In genomic region chr1:23958810-23959460, GRCh38 we compare ENCODE assay signal across 8 cellular contexts. TPM values are rescaled to one million over a fixed set of nuclear protein-coding genes. Genes with fewer than 3 reads are reported as not detected.
A peak's percentile ranks its signal among the peaks of the same experiment; 100 is the strongest.
DNase-seq lines count a peak whose midpoint lies in the region; ATAC-seq and TF ChIP-seq lines count a peak whose summit lies in the region.

No MANE protein-coding gene starts in this region.

- H3K27me3 ChIP-seq in hepatocyte: no peaks in the 10 kb centered on the region

- H3K4me2 ChIP-seq in hepatocyte: peak overlapping the region; percentile 81

- 7% methylated on average over 26 of the region's 30 CpGs for WGBS in hepatocyte (ENCODE audit: low lambda C conversion rate, missing lambda C conversion rate)

- no peaks in the 10 kb centered on the region for H3K9me3 ChIP-seq in hepatocyte (ENCODE audit: low read depth)

- H3K27ac ChIP-seq in hepatocyte: peak overlapping the region; percentile 93

- no peaks in the 10 kb centered on the region for H3K4me1 ChIP-seq in hepatocyte (ENCODE audit: insufficient read depth)

- DNase-seq in NCI-H187 (lab: John Stamatoyannopoulos, UW): peak; percentile 78 to 88
- peak; percentile 70 to 99 (median 87) for DNase-seq in T-helper 2 cell
- peak in 53 of 58 donors; percentile 24 to 89 (median 65) for DNase-seq in anterior cingulate cortex (lab: John Stamatoyannopoulos, UW)
- DNase-seq in hepatocyte (ENCODE audit: low spot score): peak; percentile 92
- DNase-seq in sciatic nerve (ENCODE audit: low spot score): peak; percentile 85
- DNase-seq in ecto neural progenitor cell (ENCODE audit: low spot score): no peak

- intact Hi-C loops in sciatic nerve (cut with DNase I): loop anchor here (5.0 kb wide), 1 partner anchor 68 kb away; no protein-coding TSS in a partner anchor

- H3K4me3 ChIP-seq in hepatocyte: peak overlapping the region; percentile 38

- no peaks in the 10 kb centered on the region for H3K36me3 ChIP-seq in hepatocyte (replicated peaks; ENCODE audit: insufficient read depth, low read depth)

- peak; percentile 44 for ATAC-seq in GM18499 (IDR thresholded peaks at IDR 0.05; ENCODE audit: insufficient read depth, unreplicated experiment)
- ATAC-seq in HG02943 (IDR thresholded peaks at IDR 0.05; ENCODE audit: low read depth, unreplicated experiment): peak; percentile 59
- ATAC-seq in sciatic nerve: peak; percentile 77

- no peaks in the 10 kb centered on the region for H3K9me2 ChIP-seq in hepatocyte (replicated peaks; ENCODE audit: insufficient read depth)

- H2AFZ ChIP-seq in hepatocyte: peak overlapping the region; percentile 47

- H4K20me1 ChIP-seq in hepatocyte (ENCODE audit: insufficient read depth, poor library complexity, severe bottlenecking): peaks cover 8% of the 10 kb centered on the region

- peaks cover 22% of the 10 kb centered on the region for H3K79me2 ChIP-seq in hepatocyte

- TF ChIP-seq CTCF in hepatocyte (IDR thresholded peaks at IDR 0.05; ENCODE audit: poor library complexity): peak; percentile 48

RNA-seq across cellular contexts. Expression of gene PNRC2, which starts 0.7 kb away (rescaled TPM):
- total RNA-seq in hepatocyte (107 and 122 TPM in 2 replicates), sciatic nerve (84.2 TPM)
- polyA plus RNA-seq in hepatocyte: 65.8 and 75.4 TPM in 2 replicates

RNA-seq across cellular contexts. Expression of gene SRSF10, which starts 21.2 kb away (rescaled TPM):
- 125 and 127 TPM in 2 replicates for total RNA-seq in hepatocyte
- polyA plus RNA-seq in hepatocyte: 113 and 131 TPM in 2 replicates
- 92.1 TPM for total RNA-seq in sciatic nerve

RNA-seq across cellular contexts. Expression of gene CNR2, which starts 45.8 kb away (rescaled TPM):
- total RNA-seq in hepatocyte: not detected in 2 replicates
- not detected in 2 replicates for polyA plus RNA-seq in hepatocyte
- 0.09 TPM for total RNA-seq in sciatic nerve
